ENCODE assay signal across 37 cellular contexts in genomic region chr4:95675623-95676022, GRCh38.
"Had no signal": no experiment of that assay in that cellular context is flagged by ENCODE, and none has a peak within 500 bp of the region (broad histone marks: within the 10 kb centered on the region; RNA-seq: fewer than 3 reads in every experiment).

No MANE protein-coding gene starts in this region.

- H3K27me3 Mint-ChIP-seq: activated CD4-positive, alpha-beta memory T cell treated with anti-CD3 and anti-CD28 coated beads for 36 hours; activated CD4-positive, alpha-beta T cell treated with anti-CD3 and anti-CD28 coated beads, Interleukin-2, amount 10 ng/mL, durations not matched to agents 24 days and 14 days; activated CD8-positive, alpha-beta T cell treated with anti-CD3 and anti-CD28 coated beads for 36 hours; activated naive CD8-positive, alpha-beta T cell treated with anti-CD3 and anti-CD28 coated beads for 36 hours; activated T-helper 17 cell treated with anti-CD3 and anti-CD28 coated beads, Interleukin-2, amount 50 U/mL, for 72 hours; central memory CD8-positive, alpha-beta T cell; T-cell; T-helper 17 cell had no signal

- H3K4me3 Mint-ChIP-seq: activated CD4-positive, alpha-beta memory T cell treated with anti-CD3 and anti-CD28 coated beads for 36 hours; activated CD4-positive, alpha-beta T cell treated with anti-CD3 and anti-CD28 coated beads, Interleukin-2, amount 10 ng/mL, durations not matched to agents 24 days and 14 days; activated CD8-positive, alpha-beta T cell treated with anti-CD3 and anti-CD28 coated beads for 36 hours; activated naive CD4-positive, alpha-beta T cell treated with anti-CD3 and anti-CD28 coated beads for 36 hours; activated naive CD8-positive, alpha-beta T cell treated with anti-CD3 and anti-CD28 coated beads for 36 hours; activated T-cell treated with anti-CD3 and anti-CD28 coated beads, Interleukin-2, amount 50 U/mL, for 4 hours; activated T-cell treated with anti-CD3 and anti-CD28 coated beads, Interleukin-2, amount 50 U/mL, for 72 hours; activated T-helper 1 cell treated with anti-CD3 and anti-CD28 coated beads, Interleukin-12 subunit alpha, Interleukin-12 subunit beta, Interleukin-2, Interleukin-4 antibody, amounts not matched to agents 30 ng/mL and 10 ng/mL and 1 ng/mL, durations not matched to agents 14 hours and 24 hours and 36 hours; activated T-helper 17 cell treated with anti-CD3 and anti-CD28 coated beads, Interleukin-2, amount 50 U/mL, for 72 hours; central memory CD8-positive, alpha-beta T cell; T-cell; T-helper 17 cell; WTC11 had no signal

- H3K36me3 Mint-ChIP-seq: activated CD4-positive, alpha-beta memory T cell treated with anti-CD3 and anti-CD28 coated beads for 36 hours; activated naive CD4-positive, alpha-beta T cell treated with anti-CD3 and anti-CD28 coated beads, Interleukin-2, amount 50 U/mL, for 72 hours; activated naive CD8-positive, alpha-beta T cell treated with anti-CD3 and anti-CD28 coated beads for 36 hours; T-cell; WTC11 had no signal

- H3K27ac Mint-ChIP-seq: activated CD4-positive, alpha-beta memory T cell treated with anti-CD3 and anti-CD28 coated beads for 36 hours; activated CD4-positive, alpha-beta T cell treated with anti-CD3 and anti-CD28 coated beads, Interleukin-2, amount 10 ng/mL, durations not matched to agents 24 days and 14 days; activated CD8-positive, alpha-beta T cell treated with anti-CD3 and anti-CD28 coated beads for 36 hours; activated naive CD4-positive, alpha-beta T cell treated with anti-CD3 and anti-CD28 coated beads for 36 hours; activated naive CD4-positive, alpha-beta T cell treated with anti-CD3 and anti-CD28 coated beads, Interleukin-2, amount 50 U/mL, for 72 hours; activated naive CD8-positive, alpha-beta T cell treated with anti-CD3 and anti-CD28 coated beads for 36 hours; activated T-cell treated with anti-CD3 and anti-CD28 coated beads, Interleukin-2, amount 50 U/mL, for 72 hours; activated T-helper 1 cell treated with anti-CD3 and anti-CD28 coated beads, Interleukin-12 subunit alpha, Interleukin-12 subunit beta, Interleukin-2, Interleukin-4 antibody, amounts not matched to agents 30 ng/mL and 10 ng/mL and 1 ng/mL, durations not matched to agents 14 hours and 24 hours and 36 hours; activated T-helper 17 cell treated with anti-CD3 and anti-CD28 coated beads, Interleukin-2, amount 50 U/mL, for 72 hours; T-cell; T-helper 17 cell; WTC11 had no signal

- DNase-seq: activated CD4-positive, alpha-beta memory T cell treated with anti-CD3 and anti-CD28 coated beads for 36 hours; activated CD4-positive, alpha-beta T cell treated with anti-CD3 and anti-CD28 coated beads for 1 hour; activated CD4-positive, alpha-beta T cell treated with anti-CD3 and anti-CD28 coated beads for 4 hours; activated CD4-positive, alpha-beta T cell treated with anti-CD3 and anti-CD28 coated beads, Interleukin-2, amount 10 ng/mL, durations not matched to agents 24 days and 14 days; activated CD4-positive, alpha-beta T cell treated with anti-CD3 and anti-CD28 coated beads, Interleukin-2, amount 50 U/mL, for 1 hour; activated CD4-positive, alpha-beta T cell treated with anti-CD3 and anti-CD28 coated beads, Interleukin-2, amount 50 U/mL, for 4 hours; activated CD4-positive, CD25-positive, alpha-beta regulatory T cell; activated CD8-positive, alpha-beta memory T cell treated with anti-CD3 and anti-CD28 coated beads, Interleukin-2, amount 50 U/mL, for 4 hours; activated CD8-positive, alpha-beta T cell treated with anti-CD3 and anti-CD28 coated beads for 36 hours; activated effector memory CD4-positive, alpha-beta T cell treated with anti-CD3 and anti-CD28 coated beads, Interleukin-2, amount 50 U/mL, for 16 hours; activated gamma-delta T cell treated with Interleukin-2 at 50 U/mL for 16 hours; activated naive CD4-positive, alpha-beta T cell; activated naive CD4-positive, alpha-beta T cell treated with anti-CD3 and anti-CD28 coated beads for 36 hours; activated naive CD4-positive, alpha-beta T cell treated with anti-CD3 and anti-CD28 coated beads, Interleukin-2, amount 50 U/mL, for 16 hours; activated naive CD8-positive, alpha-beta T cell treated with anti-CD3 and anti-CD28 coated beads for 36 hours; activated T-cell treated with anti-CD3 and anti-CD28 coated beads for 4 hours; activated T-cell treated with anti-CD3 and anti-CD28 coated beads, Interleukin-2, amount 50 U/mL, for 1 hour; activated T-cell treated with anti-CD3 and anti-CD28 coated beads, Interleukin-2, amount 50 U/mL, for 4 hours; activated T-cell treated with anti-CD3 and anti-CD28 coated beads, Interleukin-2, amount 50 U/mL, for 72 hours; adrenal gland; amniotic stem cell; aorta; body of pancreas; brain microvascular endothelial cell; caudate nucleus; cerebellar nuclear complex; T-cell; T-helper 17 cell; T1000; WERI-Rb-1 had no signal

- ATAC-seq: activated CD4-positive, CD25-positive, alpha-beta regulatory T cell treated with anti-CD3 and anti-CD28 coated beads, Interleukin-2, amount 50 U/mL, for 24 hours; activated CD8-positive, alpha-beta T cell treated with anti-CD3 and anti-CD28 coated beads for 36 hours; activated naive CD4-positive, alpha-beta T cell treated with anti-CD3 and anti-CD28 coated beads, Interleukin-2, amount 50 U/mL, for 72 hours; activated T-cell treated with anti-CD3 and anti-CD28 coated beads, Interleukin-2, amount 50 U/mL, for 4 hours; activated T-cell treated with anti-CD3 and anti-CD28 coated beads, Interleukin-2, amount 50 U/mL, for 72 hours; activated T-helper 17 cell treated with anti-CD3 and anti-CD28 coated beads, Interleukin-2, amount 50 U/mL, for 72 hours; body of pancreas; T-cell; T-helper 17 cell; WTC11 had no signal

- H3K9me3 Mint-ChIP-seq: activated CD4-positive, alpha-beta memory T cell treated with anti-CD3 and anti-CD28 coated beads for 36 hours; activated CD4-positive, alpha-beta T cell treated with anti-CD3 and anti-CD28 coated beads, Interleukin-2, amount 10 ng/mL, durations not matched to agents 24 days and 14 days; activated CD8-positive, alpha-beta T cell treated with anti-CD3 and anti-CD28 coated beads for 36 hours; activated naive CD4-positive, alpha-beta T cell treated with anti-CD3 and anti-CD28 coated beads for 36 hours; activated naive CD8-positive, alpha-beta T cell treated with anti-CD3 and anti-CD28 coated beads for 36 hours; activated T-helper 1 cell treated with anti-CD3 and anti-CD28 coated beads, Interleukin-12 subunit alpha, Interleukin-12 subunit beta, Interleukin-2, Interleukin-4 antibody, amounts not matched to agents 30 ng/mL and 10 ng/mL and 1 ng/mL, durations not matched to agents 14 hours and 24 hours and 36 hours had no signal

- H3K4me1 Mint-ChIP-seq: activated CD4-positive, alpha-beta T cell treated with anti-CD3 and anti-CD28 coated beads, Interleukin-2, amount 10 ng/mL, durations not matched to agents 24 days and 14 days; activated naive CD8-positive, alpha-beta T cell treated with anti-CD3 and anti-CD28 coated beads for 36 hours; activated T-helper 17 cell treated with anti-CD3 and anti-CD28 coated beads, Interleukin-2, amount 50 U/mL, for 72 hours; central memory CD8-positive, alpha-beta T cell; T-cell; T-helper 17 cell had no signal

- H3K4me3 ChIP-seq: adrenal gland, body of pancreas, cardiac muscle cell had no signal

- H3K36me3 ChIP-seq: adrenal gland, brain microvascular endothelial cell, cardiac muscle cell, WERI-Rb-1 had no signal

- H3K27ac ChIP-seq: adrenal gland, body of pancreas, brain microvascular endothelial cell, cardiac muscle cell, WERI-Rb-1 had no signal

- H3K9me3 ChIP-seq: adrenal gland, body of pancreas had no signal

- H3K27me3 ChIP-seq: adrenal gland, body of pancreas, brain microvascular endothelial cell, cardiac muscle cell had no signal

- H3K4me1 ChIP-seq: adrenal gland, body of pancreas had no signal
